ENCODE assay signal across 2 cellular contexts in the genomic region with DNA sequence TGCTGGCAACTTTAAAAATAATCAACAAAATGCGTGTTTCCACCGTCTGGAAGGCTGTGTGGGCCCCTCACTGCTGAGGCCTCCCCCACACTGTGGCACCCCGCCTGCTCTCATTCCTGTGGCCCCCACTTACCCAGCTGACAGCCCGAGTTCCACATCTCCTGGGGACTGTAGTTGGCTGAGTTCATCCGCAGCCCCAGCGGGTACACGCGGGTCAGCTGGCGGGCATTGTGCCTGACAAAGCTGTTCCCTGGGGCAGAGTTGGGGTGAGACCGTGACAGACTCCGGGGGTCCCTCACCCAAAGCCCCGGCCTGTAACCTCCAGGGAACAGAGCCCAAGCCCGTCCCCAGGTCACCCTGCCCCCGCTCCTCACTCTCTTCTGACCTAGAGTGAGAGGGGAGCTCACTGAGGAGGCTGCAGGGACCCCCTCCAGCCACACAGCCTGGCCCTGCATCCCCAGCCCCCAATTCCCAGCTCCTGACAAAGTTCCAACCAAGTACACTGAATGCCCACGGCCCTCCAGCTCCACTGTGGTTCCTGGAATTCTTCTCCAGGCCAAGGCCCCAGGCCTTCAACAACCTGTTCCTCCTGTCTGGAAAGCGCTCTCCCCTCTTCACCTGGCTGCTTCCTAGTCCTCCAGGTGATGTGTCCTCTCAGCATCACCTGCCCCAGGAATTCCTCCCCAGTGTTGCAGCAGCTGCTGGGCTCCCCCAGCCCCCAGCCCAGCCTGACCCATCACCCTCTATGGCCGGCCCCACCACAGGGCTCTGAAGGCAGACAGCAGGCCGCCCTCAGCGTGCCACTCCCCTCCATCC.
TF ChIP-seq lines count a peak whose summit lies in the region.

No MANE protein-coding gene starts in this region.

TF ChIP-seq in SK-N-SH, 30 proteins besides CTCF, POLR2A, EP300 and RAD21 (continued from another document):
- TF ChIP-seq SIN3A (IDR thresholded peaks at IDR 0.05; ENCODE audit: borderline replicate concordance, low read depth, low read length) (no peak), EZH2phosphoT487 (IDR thresholded peaks at IDR 0.05; ENCODE audit: borderline replicate concordance, low read depth) (no peak), NRF1 (IDR thresholded peaks at IDR 0.05; ENCODE audit: low read depth, low read length) (no peak), GATA2 (CRISPR knock-in tag; IDR thresholded peaks at IDR 0.05) (no peak), SMC3 (IDR thresholded peaks at IDR 0.05; ENCODE audit: low read depth, low read length) (no peak), POLR2AphosphoS5 (IDR thresholded peaks at IDR 0.05; ENCODE audit: low read depth, low read length) (no peak), MEF2A (IDR thresholded peaks at IDR 0.05; ENCODE audit: borderline replicate concordance, low read depth) (no peak), YY1 (IDR thresholded peaks at IDR 0.05; ENCODE audit: low read depth) (no peak), RFX5 (IDR thresholded peaks at IDR 0.05; ENCODE audit: low read length) (no peak), TCF12 (IDR thresholded peaks at IDR 0.05) (no peak), FOXJ3 (CRISPR knock-in tag; IDR thresholded peaks at IDR 0.05) (no peak), RCOR1 (IDR thresholded peaks at IDR 0.05; ENCODE audit: low read length) (no peak), TEAD4 (IDR thresholded peaks at IDR 0.05; ENCODE audit: borderline replicate concordance, insufficient read depth) (no peak)
- TF ChIP-seq, protein P1, sequence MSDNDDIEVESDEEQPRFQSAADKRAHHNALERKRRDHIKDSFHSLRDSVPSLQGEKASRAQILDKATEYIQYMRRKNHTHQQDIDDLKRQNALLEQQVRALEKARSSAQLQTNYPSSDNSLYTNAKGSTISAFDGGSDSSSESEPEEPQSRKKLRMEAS (IDR thresholded peaks at IDR 0.05; ENCODE audit: low read depth), result no peak
- TF ChIP-seq, protein P2, sequence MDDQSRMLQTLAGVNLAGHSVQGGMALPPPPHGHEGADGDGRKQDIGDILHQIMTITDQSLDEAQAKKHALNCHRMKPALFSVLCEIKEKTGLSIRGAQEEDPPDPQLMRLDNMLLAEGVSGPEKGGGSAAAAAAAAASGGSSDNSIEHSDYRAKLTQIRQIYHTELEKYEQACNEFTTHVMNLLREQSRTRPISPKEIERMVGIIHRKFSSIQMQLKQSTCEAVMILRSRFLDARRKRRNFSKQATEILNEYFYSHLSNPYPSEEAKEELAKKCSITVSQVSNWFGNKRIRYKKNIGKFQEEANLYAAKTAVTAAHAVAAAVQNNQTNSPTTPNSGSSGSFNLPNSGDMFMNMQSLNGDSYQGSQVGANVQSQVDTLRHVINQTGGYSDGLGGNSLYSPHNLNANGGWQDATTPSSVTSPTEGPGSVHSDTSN (IDR thresholded peaks at IDR 0.05), result no peak
- TF ChIP-seq, protein P3, sequence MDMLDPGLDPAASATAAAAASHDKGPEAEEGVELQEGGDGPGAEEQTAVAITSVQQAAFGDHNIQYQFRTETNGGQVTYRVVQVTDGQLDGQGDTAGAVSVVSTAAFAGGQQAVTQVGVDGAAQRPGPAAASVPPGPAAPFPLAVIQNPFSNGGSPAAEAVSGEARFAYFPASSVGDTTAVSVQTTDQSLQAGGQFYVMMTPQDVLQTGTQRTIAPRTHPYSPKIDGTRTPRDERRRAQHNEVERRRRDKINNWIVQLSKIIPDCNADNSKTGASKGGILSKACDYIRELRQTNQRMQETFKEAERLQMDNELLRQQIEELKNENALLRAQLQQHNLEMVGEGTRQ (IDR thresholded peaks at IDR 0.05; ENCODE audit: borderline replicate concordance, low read depth, low read length), result no peak

TF ChIP-seq in SK-N-SH treated with all-trans-retinoic acid at 6 μM for 48 hours, 23 proteins besides CTCF, POLR2A, EP300 and RAD21 (continued from another document):
- TF ChIP-seq, protein P4, sequence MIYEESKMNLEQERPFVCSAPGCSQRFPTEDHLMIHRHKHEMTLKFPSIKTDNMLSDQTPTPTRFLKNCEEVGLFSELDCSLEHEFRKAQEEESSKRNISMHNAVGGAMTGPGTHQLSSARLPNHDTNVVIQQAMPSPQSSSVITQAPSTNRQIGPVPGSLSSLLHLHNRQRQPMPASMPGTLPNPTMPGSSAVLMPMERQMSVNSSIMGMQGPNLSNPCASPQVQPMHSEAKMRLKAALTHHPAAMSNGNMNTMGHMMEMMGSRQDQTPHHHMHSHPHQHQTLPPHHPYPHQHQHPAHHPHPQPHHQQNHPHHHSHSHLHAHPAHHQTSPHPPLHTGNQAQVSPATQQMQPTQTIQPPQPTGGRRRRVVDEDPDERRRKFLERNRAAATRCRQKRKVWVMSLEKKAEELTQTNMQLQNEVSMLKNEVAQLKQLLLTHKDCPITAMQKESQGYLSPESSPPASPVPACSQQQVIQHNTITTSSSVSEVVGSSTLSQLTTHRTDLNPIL (CRISPR knock-in tag; IDR thresholded peaks at IDR 0.05; ENCODE audit: low read depth), result no peak
- no peak for TF ChIP-seq ZNF8 (CRISPR knock-in tag; IDR thresholded peaks at IDR 0.05)
- no peak for TF ChIP-seq BACH2 (CRISPR knock-in tag; IDR thresholded peaks at IDR 0.05; ENCODE audit: borderline replicate concordance)
